Comparison of ENCODE assay signal across 8 cellular contexts in genomic region chr3:127820221-127820870, GRCh38. TPM values are rescaled to one million over a fixed set of nuclear protein-coding genes. Genes with fewer than 3 reads are reported as not detected.
DNase-seq lines count a peak whose midpoint lies in the region; ATAC-seq and TF ChIP-seq lines count a peak whose summit lies in the region.

No MANE protein-coding gene starts in this region.

- H3K4me3 Mint-ChIP-seq in memory B cell: no peak overlapping the region
- no peak overlapping the region for H3K4me3 Mint-ChIP-seq in activated T-cell treated with anti-CD3 and anti-CD28 coated beads, Interleukin-2, amount 50 U/mL, for 4 hours
- H3K4me3 Mint-ChIP-seq in activated CD8-positive, alpha-beta T cell treated with anti-CD3 and anti-CD28 coated beads for 36 hours: no peak overlapping the region

- POLR2A ChIA-PET in BJ (lab: Charles Lee): no interaction called here
- POLR2A ChIA-PET in activated CD8-positive, alpha-beta T cell treated with anti-CD3 and anti-CD28 coated beads for 36 hours (lab: Charles Lee): no interaction called here

- peak; percentile 35; the same call in 1 of the 2 replicates for TF ChIP-seq CTCF in BJ (IDR thresholded peaks at IDR 0.05; ENCODE audit: insufficient read depth, low read depth, low read length)
- no peak for TF ChIP-seq CTCF in activated CD8-positive, alpha-beta T cell treated with anti-CD3 and anti-CD28 coated beads for 36 hours (IDR thresholded peaks at IDR 0.05)

- H3K36me3 Mint-ChIP-seq in memory B cell: no peaks in the 10 kb centered on the region
- H3K36me3 Mint-ChIP-seq in activated T-cell treated with anti-CD3 and anti-CD28 coated beads, Interleukin-2, amount 50 U/mL, for 4 hours (ENCODE audit: insufficient read depth): no peaks in the 10 kb centered on the region
- no peaks in the 10 kb centered on the region for H3K36me3 Mint-ChIP-seq in activated CD8-positive, alpha-beta T cell treated with anti-CD3 and anti-CD28 coated beads for 36 hours (ENCODE audit: low read depth)

- peaks cover 12% of the 10 kb centered on the region for H3K27me3 Mint-ChIP-seq in memory B cell
- H3K27me3 Mint-ChIP-seq in activated T-cell treated with anti-CD3 and anti-CD28 coated beads, Interleukin-2, amount 50 U/mL, for 4 hours (ENCODE audit: low read depth): peaks cover 47% of the 10 kb centered on the region
- peaks cover 38% of the 10 kb centered on the region for H3K27me3 Mint-ChIP-seq in activated CD8-positive, alpha-beta T cell treated with anti-CD3 and anti-CD28 coated beads for 36 hours

- no peaks in the 10 kb centered on the region for H3K27me3 ChIP-seq in BJ (ENCODE audit: control insufficient read depth, insufficient read depth, low read length)

- intact Hi-C loops in activated CD8-positive, alpha-beta T cell treated with anti-CD3 and anti-CD28 coated beads for 36 hours (cut with micrococcal nuclease): no loop called here

- peak overlapping the region; percentile 54 for H3K27ac Mint-ChIP-seq in memory B cell
- no peak overlapping the region for H3K27ac Mint-ChIP-seq in activated CD8-positive, alpha-beta T cell treated with anti-CD3 and anti-CD28 coated beads for 36 hours

- H3K36me3 ChIP-seq in BJ (ENCODE audit: control insufficient read depth, insufficient read depth, low read length): peaks cover 2% of the 10 kb centered on the region; the same call in 1 of the 2 replicates

- peak overlapping the region; percentile 92 for H3K4me3 ChIP-seq in BJ (ENCODE audit: low read depth, low read length)

- ATAC-seq in memory B cell (ENCODE audit: low read depth) (no peak), HG02885 (IDR thresholded peaks at IDR 0.05; ENCODE audit: poor library complexity, unreplicated experiment) (no peak)
- no peak for ATAC-seq in activated T-cell treated with anti-CD3 and anti-CD28 coated beads, Interleukin-2, amount 50 U/mL, for 4 hours
- no peak for ATAC-seq in activated CD8-positive, alpha-beta T cell treated with anti-CD3 and anti-CD28 coated beads for 36 hours

- no peak for DNase-seq in BJ (ENCODE audit: low read depth)
- DNase-seq in HCEC 1CT: peak; percentile 56
- DNase-seq in amniotic epithelial cell (ENCODE audit: low read depth): peak; percentile 24
- no peak for DNase-seq in memory B cell (ENCODE audit: low spot score in 2 of 2)
- no peak for DNase-seq in NCI-H128 (lab: John Stamatoyannopoulos, UW; ENCODE audit: unreplicated experiment)
- no peak for DNase-seq in activated T-cell treated with anti-CD3 and anti-CD28 coated beads, Interleukin-2, amount 50 U/mL, for 4 hours
- no peak for DNase-seq in activated CD8-positive, alpha-beta T cell treated with anti-CD3 and anti-CD28 coated beads for 36 hours

- CTCF ChIA-PET in BJ (lab: Yijun Ruan, JAX): interaction anchor here (0.7 to 4.9 kb wide), 4 partner anchors 9 to 165 kb away, joined by 3 to 42 read pairs (median 3); no protein-coding TSS in a partner anchor
- CTCF ChIA-PET in activated CD8-positive, alpha-beta T cell treated with anti-CD3 and anti-CD28 coated beads for 36 hours (lab: Charles Lee): interaction anchor here (0.8 to 1.0 kb wide), 2 partner anchors 15 to 29 kb away, joined by 3 to 5 read pairs; no protein-coding TSS in a partner anchor

- H3K9me3 Mint-ChIP-seq in memory B cell: no peaks in the 10 kb centered on the region
- no peaks in the 10 kb centered on the region for H3K9me3 Mint-ChIP-seq in activated T-cell treated with anti-CD3 and anti-CD28 coated beads, Interleukin-2, amount 50 U/mL, for 4 hours
- H3K9me3 Mint-ChIP-seq in activated CD8-positive, alpha-beta T cell treated with anti-CD3 and anti-CD28 coated beads for 36 hours: no peaks in the 10 kb centered on the region

- peaks cover 16% of the 10 kb centered on the region for H3K4me1 Mint-ChIP-seq in memory B cell
- peaks cover 11% of the 10 kb centered on the region for H3K4me1 Mint-ChIP-seq in activated T-cell treated with anti-CD3 and anti-CD28 coated beads, Interleukin-2, amount 50 U/mL, for 4 hours (ENCODE audit: low read depth)
- peaks cover 7% of the 10 kb centered on the region for H3K4me1 Mint-ChIP-seq in activated CD8-positive, alpha-beta T cell treated with anti-CD3 and anti-CD28 coated beads for 36 hours (ENCODE audit: low read depth)

RNA-seq across cellular contexts. Expression of gene MGLL, which starts 2.0 kb away (rescaled TPM):
- polyA plus RNA-seq in BJ (2011; rRNA removed): 67.1 and 108 TPM in 2 replicates
- polyA minus RNA-seq in BJ (2011; rRNA and poly(A)+ RNA removed): 55.3 and 70.4 TPM in 2 replicates
- total RNA-seq in activated T-cell treated with anti-CD3 and anti-CD28 coated beads, Interleukin-2, amount 50 U/mL, for 4 hours: 1 to 10 TPM; 2.2 to 8.0 (median 2.6) TPM
- total RNA-seq in activated CD8-positive, alpha-beta T cell treated with anti-CD3 and anti-CD28 coated beads for 36 hours: 1 to 10 TPM; 1.1 to 3.1 TPM

Comparison
In these comparisons a context has a peak if more than half of its experiments do, and no peak if none do; other contexts are left out.
1. DNase-seq: peak in HCEC 1CT (single experiment) and amniotic epithelial cell (single experiment); none in BJ (single experiment), memory B cell (0 of 2), NCI-H128 (single experiment), activated T-cell treated with anti-CD3 and anti-CD28 coated beads, Interleukin-2, amount 50 U/mL, for 4 hours (single experiment) and activated CD8-positive, alpha-beta T cell treated with anti-CD3 and anti-CD28 coated beads for 36 hours (single experiment).